In the genomic region with DNA sequence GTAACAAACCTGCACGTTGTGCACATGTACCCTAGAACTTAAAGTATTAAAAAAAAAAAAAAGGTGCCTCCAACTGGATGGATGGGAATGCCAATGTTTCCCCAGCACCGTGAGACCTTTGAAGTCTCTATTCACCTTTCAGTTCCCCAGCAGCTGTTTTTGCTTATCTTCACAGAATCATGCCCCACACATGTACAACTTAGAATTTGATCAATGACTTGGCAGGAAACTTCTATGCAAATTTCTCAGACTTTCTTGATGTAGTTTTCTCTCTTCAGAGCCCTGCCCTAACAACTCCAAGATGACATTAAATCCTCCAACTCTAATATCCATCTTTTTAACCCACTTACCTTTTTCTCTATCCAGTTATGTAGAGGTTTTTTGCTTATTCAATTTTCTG, we compare ENCODE assay signal across 8 cellular contexts.
"Had no signal": no experiment of that assay in that cellular context is flagged by ENCODE, and none has a peak within 500 bp of the region (broad histone marks: within the 10 kb centered on the region; RNA-seq: fewer than 3 reads in every experiment).

No MANE protein-coding gene starts in this region.

- DNase-seq: GM23248, GOT3, H7, HFFc6, IMR-90, KG1 had no signal

- H3K27ac Mint-ChIP-seq: HFFc6 had no signal

- H3K4me3 Mint-ChIP-seq: HFFc6 had no signal

- ATAC-seq: HCT116, K562 had no signal

- H3K9me3 Mint-ChIP-seq: HFFc6 had no signal
